9 cellular contexts compared by ENCODE assay signal in the genomic region with DNA sequence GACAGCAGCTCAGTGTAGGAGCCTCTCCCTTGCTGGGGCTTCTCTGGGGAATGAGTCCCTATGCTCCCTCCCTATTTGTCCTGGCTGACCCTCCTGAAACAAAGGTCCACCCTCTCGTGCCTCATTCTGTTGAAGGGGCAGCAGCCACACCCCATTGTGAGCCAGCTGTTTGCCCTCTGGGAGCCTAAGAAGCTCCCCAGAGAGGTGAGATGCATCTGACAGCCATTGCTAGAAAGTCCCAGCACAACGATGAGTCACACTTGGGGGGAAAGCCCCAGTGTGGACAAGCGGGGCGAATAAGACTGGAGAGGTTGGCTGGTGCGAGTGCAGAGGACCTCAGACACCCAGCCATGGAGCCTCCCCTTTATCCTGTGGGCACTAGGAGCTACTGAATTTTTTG.
DNase-seq lines count a peak whose midpoint lies in the region; ATAC-seq and TF ChIP-seq lines count a peak whose summit lies in the region.
"Had no signal": no experiment of that assay in that cellular context is flagged by ENCODE, and none has a peak within 500 bp of the region (broad histone marks: within the 10 kb centered on the region; RNA-seq: fewer than 3 reads in every experiment).

No MANE protein-coding gene starts in this region.

- in situ Hi-C loops in KBM-7 (cut with MboI; ENCODE audit: low pct_unique_long_range_greater_than_20kb, low sequenced_read_pairs), result loop anchor here (10.0 kb wide), 2 partner anchors 153 to 197 kb away; no protein-coding TSS in a partner anchor

- peak; percentile 78 for ATAC-seq in GM21423 (IDR thresholded peaks at IDR 0.05; ENCODE audit: unreplicated experiment)

- POLR2A ChIA-PET in GM10248 (lab: Yijun Ruan, JAX), result interaction anchor here (1.1 kb wide), 1 partner anchor 26 kb away, joined by 5 read pairs; no protein-coding TSS in a partner anchor

- H3K4me3 ChIP-seq in epithelial cell of esophagus (ENCODE audit: low read length), result no peak overlapping the region
- H3K4me3 ChIP-seq: lung had no signal

- DNase-seq in GM10248 (ENCODE audit: extremely low spot score) (peak; percentile 85), HT1080 (ENCODE audit: low read depth) (peak; percentile 42), epithelial cell of esophagus (ENCODE audit: low read depth) (peak; percentile 66), NCI-H526 (lab: John Stamatoyannopoulos, UW) (no peak), KBM-7 (no peak), NCI-H2107 treated with DMSO at 0.1 percent for 48 hours (lab: John Stamatoyannopoulos, UW; ENCODE audit: unreplicated experiment) (no peak), NCI-H2171 (lab: John Stamatoyannopoulos, UW) (no peak)

- TF ChIP-seq CTCF in GM10248 (IDR thresholded peaks at IDR 0.05; ENCODE audit: control extremely low read depth, extremely low read depth, low read depth, missing control alignments) (no peak), epithelial cell of esophagus (IDR thresholded peaks at IDR 0.05; ENCODE audit: insufficient read depth, low read depth, low read length, missing control alignments) (no peak)

- CTCF ChIA-PET in GM10248 (lab: Yijun Ruan, JAX), result interaction anchor here (1.3 to 56.4 kb wide), 17 partner anchors 3 to 213 kb away, joined by 3 to 1145 read pairs (median 10); no protein-coding TSS in a partner anchor

Comparison
In these comparisons a context has a peak if more than half of its experiments do, and no peak if none do; other contexts are left out.
1. DNase-seq: peak in GM10248 (single experiment), HT1080 (single experiment) and epithelial cell of esophagus (single experiment); none in NCI-H526 (0 of 2), KBM-7 (single experiment), NCI-H2107 treated with DMSO at 0.1 percent for 48 hours (single experiment) and NCI-H2171 (single experiment).